ENCODE assay signal across 19 cellular contexts in genomic region chr2:15808221-15808574, GRCh38.
"Had no signal": no experiment of that assay in that cellular context is flagged by ENCODE, and none has a peak within 500 bp of the region (broad histone marks: within the 10 kb centered on the region; RNA-seq: fewer than 3 reads in every experiment).

No MANE protein-coding gene starts in this region.

- H3K27ac ChIP-seq: ascending aorta, colonic mucosa, heart right ventricle, prostate gland, WERI-Rb-1 had no signal

- H3K4me1 ChIP-seq: ascending aorta, colonic mucosa, prostate gland had no signal

- H3K4me3 ChIP-seq: ascending aorta, colonic mucosa, heart right ventricle, prostate gland had no signal

- H3K27me3 ChIP-seq: ascending aorta, colonic mucosa, heart right ventricle had no signal

- ATAC-seq: activated CD8-positive, alpha-beta T cell treated with anti-CD3 and anti-CD28 coated beads, Interleukin-2, amount 10 ng/mL, durations not matched to agents 7 days and 5 days; activated naive CD8-positive, alpha-beta T cell treated with anti-CD3 and anti-CD28 coated beads, Interleukin-2, amount 50 U/mL, for 24 hours; heart right ventricle; left ventricle myocardium superior had no signal

- H3K36me3 ChIP-seq: ascending aorta, colonic mucosa, heart right ventricle, prostate gland, WERI-Rb-1 had no signal

- DNase-seq: activated CD4-positive, alpha-beta T cell treated with anti-CD3 and anti-CD28 coated beads for 4 hours; activated CD8-positive, alpha-beta memory T cell treated with anti-CD3 and anti-CD28 coated beads, Interleukin-2, amount 50 U/mL, for 48 hours; activated CD8-positive, alpha-beta T cell treated with anti-CD3 and anti-CD28 coated beads, Interleukin-2, amount 10 ng/mL, durations not matched to agents 7 days and 5 days; activated naive CD4-positive, alpha-beta T cell; activated naive CD8-positive, alpha-beta T cell treated with anti-CD3 and anti-CD28 coated beads, Interleukin-2, amount 50 U/mL, for 24 hours; caudate nucleus; colonic mucosa; effector CD4-positive, alpha-beta T cell; heart right ventricle; left ventricle myocardium superior; mesenchymal stem cell; nucleus accumbens; stimulated activated CD4-positive, alpha-beta T cell treated with anti-CD3 and anti-CD28 coated beads, Interleukin-12 subunit alpha, Interleukin-12 subunit beta, amount 100 ng/mL, for 4 hours; stimulated activated naive CD4-positive, alpha-beta T cell; substantia nigra; T-helper 9 cell; WERI-Rb-1 had no signal

- H3K9me3 ChIP-seq: ascending aorta, colonic mucosa, heart right ventricle, prostate gland had no signal
